Comparison of ENCODE assay signal across 21 cellular contexts in genomic region chr1:25467616-25468015, GRCh38. TPM values are rescaled to one million over a fixed set of nuclear protein-coding genes. Genes with fewer than 3 reads are reported as not detected.
DNase-seq lines count a peak whose midpoint lies in the region; ATAC-seq, FAIRE-seq and TF ChIP-seq lines count a peak whose summit lies in the region.
"Had no signal": no experiment of that assay in that cellular context is flagged by ENCODE, and none has a peak within 500 bp of the region (broad histone marks: within the 10 kb centered on the region; RNA-seq: fewer than 3 reads in every experiment).

No MANE protein-coding gene starts in this region.

- no peaks in the 10 kb centered on the region for H3K27me3 ChIP-seq in left ventricle myocardium inferior (ENCODE audit: low read depth)
- H3K27me3 ChIP-seq in K562 (ENCODE audit: control insufficient read depth in 2 of 2, insufficient read depth in 2 of 2, low read length in 2 of 2): no peaks in the 10 kb centered on the region
- no peaks in the 10 kb centered on the region for H3K27me3 ChIP-seq in skeletal muscle tissue (ENCODE audit: control insufficient read depth in 3 of 3, insufficient read depth in 3 of 3, low read length in 3 of 3)
- H3K27me3 ChIP-seq: gastroesophageal sphincter, SJCRH30, stomach had no signal

- H3K4me3 ChIP-seq in left ventricle myocardium inferior (no peak overlapping the region), K562 (no peak overlapping the region), skeletal muscle tissue (ENCODE audit: low read length in 3 of 3) (no peak overlapping the region)
- H3K4me3 ChIP-seq: gastroesophageal sphincter, prostate gland, SJCRH30, stomach had no signal

- H3K27ac ChIP-seq in left ventricle myocardium inferior (replicated peaks) (peak overlapping the region; percentile 77), K562 (ENCODE audit: extremely low read depth, low read depth, low read length) (peak overlapping the region; percentile 44; the same call in 1 of the 3 replicates), skeletal muscle tissue (ENCODE audit: low read depth, low read length) (peak overlapping the region; percentile 49)
- H3K27ac ChIP-seq: gastroesophageal sphincter, prostate gland, SJCRH30 had no signal

- no peak for TF ChIP-seq CTCF in left ventricle myocardium inferior (IDR thresholded peaks at IDR 0.05; ENCODE audit: borderline replicate concordance)
- no peak for TF ChIP-seq CTCF in K562 (IDR thresholded peaks at IDR 0.05 in 2 of 3, conservative IDR thresholded peaks at IDR 0.05 in 1 of 3; ENCODE audit: insufficient read depth in 2 of 3, low read depth in 1 of 3, low read length in 3 of 3)

- H4K20me1 ChIP-seq in K562 (replicated peaks; ENCODE audit: control insufficient read depth, insufficient read depth, low read length): no peaks in the 10 kb centered on the region

- H3K4me1 ChIP-seq in left ventricle myocardium inferior (peaks cover 73% of the 10 kb centered on the region), K562 (replicated peaks in 1 of 2; ENCODE audit: control insufficient read depth in 2 of 2, insufficient read depth in 2 of 2, low read length in 2 of 2) (peaks cover 7 to 19% of the 10 kb centered on the region in 2 experiments; a peak in 4 of 5 replicates), skeletal muscle tissue (ENCODE audit: control insufficient read depth in 3 of 3, insufficient read depth in 3 of 3, low read length in 3 of 3) (peaks cover 17 to 24% (median 24%) of the 10 kb centered on the region in 3 donors)
- H3K4me1 ChIP-seq: SJCRH30 had no signal

- no peaks in the 10 kb centered on the region for H3K9me3 ChIP-seq in left ventricle myocardium inferior (replicated peaks)
- H3K9me3 ChIP-seq in K562 (replicated peaks; ENCODE audit: control insufficient read depth, insufficient read depth, low read depth, low read length): no peaks in the 10 kb centered on the region
- no peaks in the 10 kb centered on the region for H3K9me3 ChIP-seq in skeletal muscle tissue (ENCODE audit: control insufficient read depth in 3 of 3, low read length in 3 of 3)
- H3K9me3 ChIP-seq: gastroesophageal sphincter, prostate gland, SJCRH30, stomach had no signal

- H3K4me2 ChIP-seq in K562 (ENCODE audit: insufficient read depth, low read length): no peak overlapping the region

- WGBS in K562 (ENCODE audit: insufficient coverage, low coverage, missing lambda C conversion rate): 50% methylated on average over 1 of the region's 1 CpG

- TF ChIP-seq EP300 in K562 (IDR thresholded peaks at IDR 0.05; ENCODE audit: low read length): no peak

- POLR2A ChIA-PET in K562 (lab: Yijun Ruan, JAX): interaction anchor here (0.9 to 2.5 kb wide), 4 partner anchors 9 to 18 kb away, joined by 3 to 10 read pairs (median 6); no protein-coding TSS in a partner anchor

- H3K36me3 ChIP-seq in left ventricle myocardium inferior (no peaks in the 10 kb centered on the region), K562 (ENCODE audit: control insufficient read depth, insufficient read depth, low read length) (peaks cover 46% of the 10 kb centered on the region), skeletal muscle tissue (ENCODE audit: control insufficient read depth in 3 of 3, insufficient read depth in 3 of 3, low read length in 3 of 3) (peaks cover 0 to 5% (median 0%) of the 10 kb centered on the region in 3 donors)
- H3K36me3 ChIP-seq: gastroesophageal sphincter, prostate gland, SJCRH30, stomach had no signal

- H3K9ac ChIP-seq in K562 (ENCODE audit: insufficient read depth in 1 of 2, low read depth in 2 of 2, low read length in 2 of 2): no peak overlapping the region
- H3K9ac ChIP-seq in skeletal muscle tissue (ENCODE audit: low read depth in 1 of 3, low read length in 3 of 3): peak overlapping the region in 1 of 3 donors; percentile 34

- no TSS peak for BruUV-seq in K562 (replicated peaks; lab: Mats Ljungman, UMichigan)

- intact Hi-C loops in left ventricle myocardium inferior (cut with micrococcal nuclease) (no loop called here), left ventricle myocardium superior (cut with micrococcal nuclease) (no loop called here), K562 (cut with micrococcal nuclease) (loop anchor here (5.0 kb wide), 1 partner anchor 35 kb away; the partner anchor contains the start of gene MACO1)

- H3K79me2 ChIP-seq in K562 (ENCODE audit: control insufficient read depth, insufficient read depth, low read length): peaks cover 77% of the 10 kb centered on the region

- FAIRE-seq in K562 (lab: Jason Lieb, UNC): no peak

- CTCF ChIA-PET in K562 (lab: Yijun Ruan, JAX; ENCODE audit: low intra/inter-chr PET ratio): no interaction called here

- in situ Hi-C loops in K562 (cut with MboI): no loop called here

- no peak overlapping the region for H2AFZ ChIP-seq in K562 (ENCODE audit: low read depth, low read length)

- DNase-seq in left ventricle myocardium inferior: no peak
- no peak for DNase-seq in left ventricle myocardium superior
- DNase-seq in OCI-M1 (lab: John Stamatoyannopoulos, UW): peak; percentile 14
- no peak for DNase-seq in K562 (ENCODE audit: extremely low read depth in 1 of 4, low spot score in 3 of 4)
- DNase-seq in SW480 (ENCODE audit: low spot score): no peak
- DNase-seq: activated B cell treated with CpG ODN at 0.5 μM for 24 hours; activated CD8-positive, alpha-beta memory T cell treated with anti-CD3 and anti-CD28 coated beads for 24 hours; DND-41; effector memory CD4-positive, alpha-beta T cell; NCI-H1092 treated with DMSO at 0.1 percent for 48 hours; NCI-H2029 treated with DMSO at 0.1 percent for 48 hours; NCI-H345; SJCRH30; stimulated activated CD4-positive, alpha-beta T cell treated with anti-CD3 and anti-CD28 coated beads, Interleukin-4, amount 100 ng/mL, for 24 hours; stomach had no signal

- no peak for TF ChIP-seq POLR2A in K562 (conservative IDR thresholded peaks at IDR 0.05)

- ATAC-seq in left ventricle myocardium superior (no peak), K562 (no peak), HG03378 (IDR thresholded peaks at IDR 0.05; ENCODE audit: unreplicated experiment) (no peak), HG03280 (IDR thresholded peaks at IDR 0.05; ENCODE audit: unreplicated experiment) (no peak)
- ATAC-seq: esophagus mucosa, gastroesophageal sphincter had no signal

- no peak for TF ChIP-seq RAD21 in K562 (CRISPR knock-in tag; conservative IDR thresholded peaks at IDR 0.05 in 1 of 2, IDR thresholded peaks at IDR 0.05 in 1 of 2)

- no peaks in the 10 kb centered on the region for H3K9me1 ChIP-seq in K562 (ENCODE audit: control insufficient read depth, insufficient read depth, low read length)

RNA-seq across cellular contexts. Expression of gene MACO1, which starts 36.9 kb away (rescaled TPM):
- total RNA-seq in left ventricle myocardium inferior (12.9 TPM), left ventricle myocardium superior (15.6 TPM), K562 (2014; rRNA removed) (20.0 and 21.7 TPM in 2 replicates), K562 (2014; rRNA removed; fragmentation: Illumina TruSeq; extraction: Trizol) (25.2 and 32.1 TPM in 2 replicates), K562 (2015; rRNA removed; fragmentation: Illumina TruSeq; extraction: Trizol) (22.6 and 25.1 TPM in 2 replicates), K562 (2021) (21.8 and 26.2 TPM in 2 replicates), skeletal muscle tissue (16.2 TPM)
- 18.4 and 45.3 TPM in 2 replicates for total RNA-seq in K562 (2011; cell fraction: chromatin; rRNA removed; ENCODE audit: low replicate concordance)
- 18.0 and 21.1 TPM in 2 replicates for total RNA-seq in K562 (2011; cell fraction: nucleolus; rRNA removed)
- 26.7 and 32.7 TPM in 2 replicates for total RNA-seq in K562 (2011; cell fraction: nucleoplasm; rRNA removed)
- polyA plus RNA-seq in K562 (2011; rRNA removed) (16.2 and 16.5 TPM in 2 replicates), K562 (2014; fragmentation: Illumina TruSeq; extraction: Trizol) (22.5 and 28.4 TPM in 2 replicates), K562 (2014; fragmentation: Nextera tagmentation; extraction: Ambion mirVana) (1 to 10 TPM; 4.6 to 5.1 TPM), K562 (2014; rRNA removed) (15.4 and 18.9 TPM in 2 replicates)
- polyA plus RNA-seq in K562 (2011; cell fraction: cytosol; rRNA removed): 5.5 and 9.0 TPM in 2 replicates
- polyA plus RNA-seq in K562 (2011; cell fraction: nucleus; rRNA removed): 13.6 and 15.9 TPM in 2 replicates
- 17.2 and 17.8 TPM in 2 replicates for polyA plus RNA-seq in K562 (2012)
- 16.1 and 20.4 TPM in 2 replicates for polyA minus RNA-seq in K562 (2011; rRNA and poly(A)+ RNA removed)
- polyA minus RNA-seq in K562 (2011; cell fraction: cytosol; rRNA and poly(A)+ RNA removed): 8.4 and 9.4 TPM in 2 replicates
- polyA minus RNA-seq in K562 (2011; cell fraction: nucleus; rRNA and poly(A)+ RNA removed): 5.3 and 10.9 TPM in 2 replicates

RNA-seq across cellular contexts. Expression of gene RHCE, which starts 47.0 kb away (rescaled TPM):
- total RNA-seq in left ventricle myocardium inferior (1.0 TPM), left ventricle myocardium superior (1.0 TPM), K562 (2014; rRNA removed) (7.5 and 12.3 TPM in 2 replicates), K562 (2014; rRNA removed; fragmentation: Illumina TruSeq; extraction: Trizol) (12.7 and 14.8 TPM in 2 replicates), K562 (2015; rRNA removed; fragmentation: Illumina TruSeq; extraction: Trizol) (5.3 and 5.4 TPM in 2 replicates), K562 (2021) (11.2 and 12.6 TPM in 2 replicates), skeletal muscle tissue (0.52 TPM)
- 32.9 and 40.0 TPM in 2 replicates for total RNA-seq in K562 (2011; cell fraction: chromatin; rRNA removed; ENCODE audit: low replicate concordance)
- total RNA-seq in K562 (2011; cell fraction: nucleolus; rRNA removed): 54.9 and 67.4 TPM in 2 replicates
- 44.0 and 54.3 TPM in 2 replicates for total RNA-seq in K562 (2011; cell fraction: nucleoplasm; rRNA removed)
- polyA plus RNA-seq in K562 (2011; rRNA removed) (13.6 and 25.9 TPM in 2 replicates), K562 (2014; fragmentation: Illumina TruSeq; extraction: Trizol) (10.9 and 11.4 TPM in 2 replicates), K562 (2014; fragmentation: Nextera tagmentation; extraction: Ambion mirVana) (10 to 100 TPM; 28.3 to 31.5 TPM), K562 (2014; rRNA removed) (8.3 and 9.1 TPM in 2 replicates)
- 20.6 and 28.6 TPM in 2 replicates for polyA plus RNA-seq in K562 (2011; cell fraction: cytosol; rRNA removed)
- polyA plus RNA-seq in K562 (2011; cell fraction: nucleus; rRNA removed): 11.9 and 17.8 TPM in 2 replicates
- 17.0 and 20.5 TPM in 2 replicates for polyA plus RNA-seq in K562 (2012)
- polyA minus RNA-seq in K562 (2011; rRNA and poly(A)+ RNA removed): 22.4 and 24.1 TPM in 2 replicates
- polyA minus RNA-seq in K562 (2011; cell fraction: cytosol; rRNA and poly(A)+ RNA removed): 9.8 and 10.7 TPM in 2 replicates
- 5.8 and 9.8 TPM in 2 replicates for polyA minus RNA-seq in K562 (2011; cell fraction: nucleus; rRNA and poly(A)+ RNA removed)
- total RNA-seq: activated B cell treated with CpG ODN at 0.5 μM for 24 hours, gastroesophageal sphincter had no signal
